1 cellular context compared by ENCODE assay signal in the genomic region with DNA sequence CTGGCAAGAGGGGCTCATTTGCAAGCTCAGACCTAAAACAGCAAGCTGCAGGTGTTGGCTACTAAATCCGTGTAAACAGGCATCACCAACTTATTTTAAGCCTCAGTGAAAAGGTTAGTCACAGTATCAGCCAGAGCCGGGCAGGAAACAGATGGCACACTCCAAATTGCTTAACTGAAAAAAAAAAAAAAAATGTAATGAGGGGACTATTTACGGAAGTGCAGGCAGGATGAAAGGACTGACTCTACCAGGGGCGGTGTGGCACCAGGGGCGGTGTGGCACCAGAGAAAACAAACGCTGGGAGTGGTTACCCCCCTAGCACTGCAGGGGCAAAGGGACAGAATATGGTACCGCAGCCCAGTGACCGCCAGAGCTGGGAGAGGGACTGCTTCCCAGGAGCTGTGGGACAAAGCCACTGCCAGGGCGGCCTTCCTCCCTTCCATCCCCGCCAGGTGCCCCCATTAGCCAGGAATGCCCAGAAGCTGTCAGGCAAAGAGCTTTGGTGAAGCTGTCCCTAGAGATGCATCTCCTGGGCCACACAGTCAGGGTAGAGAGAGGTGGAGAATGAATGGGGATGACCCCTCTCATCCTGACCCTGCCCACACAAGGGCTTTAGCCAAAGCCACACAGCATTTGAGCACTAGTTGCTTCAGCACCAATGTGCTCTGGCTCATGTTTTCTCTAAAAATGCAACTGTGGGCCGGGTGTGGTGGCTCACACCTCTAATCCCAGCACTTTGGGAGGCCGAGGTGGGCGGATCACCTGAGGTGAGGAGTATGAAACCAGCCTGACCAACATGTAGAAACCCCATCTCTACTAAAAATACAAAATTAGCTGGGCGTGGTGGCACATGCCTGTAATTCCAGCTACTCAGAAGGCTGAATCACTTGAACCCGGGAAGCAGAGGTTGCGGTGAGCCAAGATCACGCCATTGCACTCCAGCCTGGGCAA.
TF ChIP-seq lines count a peak whose summit lies in the region.

No MANE protein-coding gene starts in this region.

TF ChIP-seq in GM12878, 131 proteins besides CTCF, POLR2A, EP300 and RAD21 (continued from another document):
- peak; percentile 58; the same call in 1 of the 2 replicates for TF ChIP-seq MEF2A (IDR thresholded peaks at IDR 0.05; ENCODE audit: insufficient read depth, low read depth, low read length)
- TF ChIP-seq FOXK2 (IDR thresholded peaks at IDR 0.05): no peak
- TF ChIP-seq TCF12 (IDR thresholded peaks at IDR 0.05; ENCODE audit: low read depth, low read length): 0 out of 2 replicates have a peak, but pooled peaks have one; percentile 44
- TF ChIP-seq PAX5 (IDR thresholded peaks at IDR 0.05; ENCODE audit: borderline replicate concordance, low read depth, low read length): no peak
- TF ChIP-seq ESRRA (IDR thresholded peaks at IDR 0.05; ENCODE audit: low read length): no peak
- 0 out of 2 replicates have a peak, but pooled peaks have one; percentile 8 for TF ChIP-seq TCF7 (IDR thresholded peaks at IDR 0.05; ENCODE audit: borderline replicate concordance)
- TF ChIP-seq, protein P1, sequence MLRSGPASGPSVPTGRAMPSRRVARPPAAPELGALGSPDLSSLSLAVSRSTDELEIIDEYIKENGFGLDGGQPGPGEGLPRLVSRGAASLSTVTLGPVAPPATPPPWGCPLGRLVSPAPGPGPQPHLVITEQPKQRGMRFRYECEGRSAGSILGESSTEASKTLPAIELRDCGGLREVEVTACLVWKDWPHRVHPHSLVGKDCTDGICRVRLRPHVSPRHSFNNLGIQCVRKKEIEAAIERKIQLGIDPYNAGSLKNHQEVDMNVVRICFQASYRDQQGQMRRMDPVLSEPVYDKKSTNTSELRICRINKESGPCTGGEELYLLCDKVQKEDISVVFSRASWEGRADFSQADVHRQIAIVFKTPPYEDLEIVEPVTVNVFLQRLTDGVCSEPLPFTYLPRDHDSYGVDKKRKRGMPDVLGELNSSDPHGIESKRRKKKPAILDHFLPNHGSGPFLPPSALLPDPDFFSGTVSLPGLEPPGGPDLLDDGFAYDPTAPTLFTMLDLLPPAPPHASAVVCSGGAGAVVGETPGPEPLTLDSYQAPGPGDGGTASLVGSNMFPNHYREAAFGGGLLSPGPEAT (IDR thresholded peaks at IDR 0.05; ENCODE audit: low read depth): peak; percentile 36; the same call in 1 of the 2 replicates
- TF ChIP-seq SMAD1 (IDR thresholded peaks at IDR 0.05; ENCODE audit: low read depth, partially characterized antibody): no peak
- peak; percentile 70; the same call in 1 of the 2 replicates for TF ChIP-seq TCF3 (IDR thresholded peaks at IDR 0.05; ENCODE audit: borderline replicate concordance, insufficient read depth, low read depth, low read length)
- TF ChIP-seq NRF1 (conservative IDR thresholded peaks at IDR 0.05; ENCODE audit: low read depth, low read length): no peak
- 0 out of 2 replicates have a peak, but pooled peaks have one; percentile 17 for TF ChIP-seq MTA2 (IDR thresholded peaks at IDR 0.05; ENCODE audit: low read depth)
